ENCODE assay signal across 8 cellular contexts in genomic region chr11:72736452-72737069, GRCh38. TPM values are rescaled to one million over a fixed set of nuclear protein-coding genes. Genes with fewer than 3 reads are reported as not detected.
DNase-seq lines count a peak whose midpoint lies in the region; ATAC-seq, FAIRE-seq and TF ChIP-seq lines count a peak whose summit lies in the region.

No MANE protein-coding gene starts in this region.

- peaks cover 47% of the 10 kb centered on the region for H3K79me2 ChIP-seq in GM23248 (ENCODE audit: insufficient read depth)

- intact Hi-C loops in kidney (cut with DNase I), result loop anchor here (10.0 kb wide), 1 partner anchor 48 kb away; no protein-coding TSS in a partner anchor

- H3K27ac ChIP-seq in GM23248, result peak overlapping the region; percentile 74
- H3K27ac ChIP-seq in kidney (ENCODE audit: low read depth in 2 of 2, low read length in 2 of 2), result no peak overlapping the region

- H3K9me3 Mint-ChIP-seq in activated naive CD4-positive, alpha-beta T cell treated with anti-CD3 and anti-CD28 coated beads, Interleukin-2, amount 50 U/mL, for 24 hours, result no peaks in the 10 kb centered on the region

- peaks cover 4% of the 10 kb centered on the region for H3K36me3 Mint-ChIP-seq in activated naive CD4-positive, alpha-beta T cell treated with anti-CD3 and anti-CD28 coated beads, Interleukin-2, amount 50 U/mL, for 24 hours

- FAIRE-seq in kidney (lab: Jason Lieb, UNC), result no peak

- no peaks in the 10 kb centered on the region for H3K27me3 ChIP-seq in GM23248 (replicated peaks; ENCODE audit: insufficient read depth)

- ATAC-seq in HG02870 (IDR thresholded peaks at IDR 0.05; ENCODE audit: unreplicated experiment) (no peak), HG03460 (IDR thresholded peaks at IDR 0.05; ENCODE audit: unreplicated experiment) (no peak)

- peak overlapping the region; percentile 46 for H2AFZ ChIP-seq in GM23248

- no peaks in the 10 kb centered on the region for H3K9me3 ChIP-seq in GM23248 (ENCODE audit: low read depth)
- H3K9me3 ChIP-seq in kidney (ENCODE audit: control insufficient read depth in 1 of 2, low read length in 2 of 2), result no peaks in the 10 kb centered on the region

- H3K4me3 Mint-ChIP-seq in activated naive CD4-positive, alpha-beta T cell treated with anti-CD3 and anti-CD28 coated beads, Interleukin-2, amount 50 U/mL, for 24 hours, result peak overlapping the region; percentile 81

- H3F3A ChIP-seq in GM23248 (ENCODE audit: insufficient read depth), result peaks cover 25% of the 10 kb centered on the region

- TF ChIP-seq CTCF in kidney (IDR thresholded peaks at IDR 0.05; ENCODE audit: borderline replicate concordance, extremely low read depth, insufficient read depth), result no peak

- no peaks in the 10 kb centered on the region for H3K27me3 Mint-ChIP-seq in activated naive CD4-positive, alpha-beta T cell treated with anti-CD3 and anti-CD28 coated beads, Interleukin-2, amount 50 U/mL, for 24 hours

- peak overlapping the region; percentile 33 for H3K4me2 ChIP-seq in GM23248 (ENCODE audit: unreplicated experiment)

- H3K27ac Mint-ChIP-seq in activated naive CD4-positive, alpha-beta T cell treated with anti-CD3 and anti-CD28 coated beads, Interleukin-2, amount 50 U/mL, for 24 hours, result peak overlapping the region; percentile 99

- H3K4me1 Mint-ChIP-seq in activated naive CD4-positive, alpha-beta T cell treated with anti-CD3 and anti-CD28 coated beads, Interleukin-2, amount 50 U/mL, for 24 hours, result peaks cover 55% of the 10 kb centered on the region

- in situ Hi-C loops in GM23248 (cut with MboI), result no loop called here

- peak; percentile 86 for DNase-seq in GM23248
- peak; percentile 83 to 88 for DNase-seq in SW 1271 (lab: John Stamatoyannopoulos, UW)
- peak; percentile 84 for DNase-seq in kidney
- DNase-seq in stimulated activated CD4-positive, alpha-beta T cell treated with anti-CD3 and anti-CD28 coated beads, TNF-alpha, amount 100 ng/mL, for 48 hours (ENCODE audit: low read depth in 3 of 3), result peak; percentile 28 to 54 (median 42)
- no peak for DNase-seq in NCI-H2227 treated with DMSO at 0.1 percent for 48 hours (lab: John Stamatoyannopoulos, UW)

- 4 to 5% methylated on average over 5 of the region's 5 CpGs for WGBS in GM23248 (ENCODE audit: low coverage in 1 of 2, low lambda C conversion rate in 2 of 2, missing lambda C conversion rate in 2 of 2), 2 experiments

- no peaks in the 10 kb centered on the region for H4K20me1 ChIP-seq in GM23248 (ENCODE audit: insufficient read depth)

- H3K4me1 ChIP-seq in GM23248 (ENCODE audit: insufficient read depth), result peaks cover 45% of the 10 kb centered on the region
- peaks cover 3 to 18% of the 10 kb centered on the region in 2 donors for H3K4me1 ChIP-seq in kidney (ENCODE audit: control insufficient read depth in 1 of 2, insufficient read depth in 1 of 2, low read depth in 1 of 2, low read length in 2 of 2)

- H3K36me3 ChIP-seq in GM23248 (ENCODE audit: low read depth) (no peaks in the 10 kb centered on the region), kidney (ENCODE audit: control insufficient read depth in 1 of 2, insufficient read depth in 2 of 2, low read length in 2 of 2) (no peaks in the 10 kb centered on the region)

- H3K9ac ChIP-seq in GM23248, result peak overlapping the region; percentile 30
- no peak overlapping the region for H3K9ac ChIP-seq in kidney (ENCODE audit: low read length in 2 of 2)

- H3K9me2 ChIP-seq in GM23248 (ENCODE audit: insufficient read depth), result no peaks in the 10 kb centered on the region

- no peak overlapping the region for H3K4me3 ChIP-seq in GM23248
- H3K4me3 ChIP-seq in kidney (ENCODE audit: low read length in 2 of 2), result no peak overlapping the region

RNA-seq across cellular contexts. Expression of gene ARAP1, which starts 15.6 kb away (rescaled TPM):
- 73.9 and 92.7 TPM in 2 replicates for total RNA-seq in GM23248 (2014; rRNA removed; shearing (Covaris generic))
- polyA plus RNA-seq in GM23248 (2016; fragmentation: Nextera tagmentation; extraction: Ambion mirVana) (39.0 and 41.5 TPM in 2 replicates), kidney (ENCODE audit: insufficient read depth, low read depth, low replicate concordance) (58.2 TPM)
- 80.8 TPM for total RNA-seq in kidney

RNA-seq across cellular contexts. Expression of gene STARD10, which starts 57.3 kb away (rescaled TPM):
- 5.7 and 14.7 TPM in 2 replicates for total RNA-seq in GM23248 (2014; rRNA removed; shearing (Covaris generic))
- 6.6 and 8.7 TPM in 2 replicates for polyA plus RNA-seq in GM23248 (2016; fragmentation: Nextera tagmentation; extraction: Ambion mirVana)
- total RNA-seq in kidney, result 40.7 TPM
- 127 TPM for polyA plus RNA-seq in kidney (ENCODE audit: insufficient read depth, low read depth, low replicate concordance)
